8 cellular contexts compared by ENCODE assay signal in the genomic region with DNA sequence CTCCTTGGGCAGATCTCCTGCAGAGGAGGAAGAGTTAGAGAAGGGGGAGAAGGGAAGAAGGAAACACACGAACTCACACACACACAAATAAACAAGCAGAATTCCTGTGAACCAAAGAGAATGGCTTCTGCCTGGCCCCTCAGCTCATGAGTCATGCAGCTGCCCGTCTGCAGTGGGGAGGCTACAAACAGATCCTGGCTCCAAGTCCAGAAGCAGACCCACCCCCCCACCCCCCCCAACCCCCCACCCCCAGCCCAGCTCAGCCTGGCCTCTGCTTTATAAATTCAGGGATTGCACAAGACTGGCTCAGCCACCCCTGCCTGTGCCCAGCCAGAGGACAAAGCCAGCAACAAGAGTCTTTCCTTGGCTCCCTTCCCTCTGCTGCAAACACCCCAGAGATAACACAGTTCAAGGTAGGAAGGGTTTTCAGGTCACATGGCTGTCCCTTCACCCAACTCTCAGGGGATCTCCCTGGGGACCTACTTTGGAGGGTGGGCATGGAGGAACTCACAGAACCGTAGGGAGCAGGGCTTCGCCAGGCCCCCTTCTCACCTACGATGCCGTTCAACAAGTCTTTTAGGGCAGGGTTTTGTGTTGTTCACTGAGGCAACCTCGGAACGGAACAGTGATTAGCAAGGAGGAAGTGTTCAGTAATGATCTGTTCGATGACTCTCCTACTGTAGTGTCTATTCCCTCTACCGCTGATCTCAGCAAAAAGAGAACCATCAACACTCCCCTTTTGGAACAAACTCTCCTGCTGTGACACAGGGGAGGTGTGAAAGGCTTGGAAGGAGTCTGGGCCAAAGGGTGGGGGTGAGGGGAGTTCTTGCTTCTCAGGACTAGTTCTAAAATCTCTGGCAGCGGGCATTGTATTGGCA. TPM values are rescaled to one million over a fixed set of nuclear protein-coding genes. Genes with fewer than 3 reads are reported as not detected.
DNase-seq lines count a peak whose midpoint lies in the region; ATAC-seq and TF ChIP-seq lines count a peak whose summit lies in the region.

No MANE protein-coding gene starts in this region.

- H3K27me3 Mint-ChIP-seq in endothelial cell (ENCODE audit: unreplicated experiment) = peaks cover 6% of the 10 kb centered on the region
- no peaks in the 10 kb centered on the region for H3K27me3 Mint-ChIP-seq in nephron (ENCODE audit: low read depth)
- peaks cover 49% of the 10 kb centered on the region for H3K27me3 Mint-ChIP-seq in activated naive CD4-positive, alpha-beta T cell treated with anti-CD3 and anti-CD28 coated beads, Interleukin-2, amount 10 ng/mL, durations not matched to agents 7 days and 5 days

- H3K36me3 Mint-ChIP-seq in endothelial cell (ENCODE audit: low read depth, unreplicated experiment) = peaks cover 27% of the 10 kb centered on the region
- peaks cover 39% of the 10 kb centered on the region for H3K36me3 Mint-ChIP-seq in nephron (ENCODE audit: low read depth)
- no peaks in the 10 kb centered on the region for H3K36me3 Mint-ChIP-seq in activated naive CD4-positive, alpha-beta T cell treated with anti-CD3 and anti-CD28 coated beads, Interleukin-2, amount 10 ng/mL, durations not matched to agents 7 days and 5 days

- no peak overlapping the region for H3K4me3 ChIP-seq in lower leg skin (ENCODE audit: low read depth, poor library complexity, severe bottlenecking)

- peak overlapping the region; percentile 97 for H3K27ac Mint-ChIP-seq in endothelial cell (ENCODE audit: unreplicated experiment)
- peak overlapping the region; percentile 77 to 97 (median 97) for H3K27ac Mint-ChIP-seq in nephron
- H3K27ac Mint-ChIP-seq in activated naive CD4-positive, alpha-beta T cell treated with anti-CD3 and anti-CD28 coated beads, Interleukin-2, amount 10 ng/mL, durations not matched to agents 7 days and 5 days = no peak overlapping the region

- H3K4me3 Mint-ChIP-seq in endothelial cell (ENCODE audit: unreplicated experiment) (no peak overlapping the region), nephron (peak overlapping the region in 1 of 3 experiments; percentile 47)
- no peak overlapping the region for H3K4me3 Mint-ChIP-seq in activated naive CD4-positive, alpha-beta T cell treated with anti-CD3 and anti-CD28 coated beads, Interleukin-2, amount 10 ng/mL, durations not matched to agents 7 days and 5 days

- DNase-seq in ELF-1 (ENCODE audit: low read depth, low spot score) = peak; percentile 60
- peak; percentile 19 to 65 for DNase-seq in NOMO-1 (lab: John Stamatoyannopoulos, UW; ENCODE audit: unreplicated experiment in 2 of 2)
- DNase-seq in endothelial cell (ENCODE audit: low spot score) = no peak
- DNase-seq in activated CD4-positive, CD25-positive, alpha-beta regulatory T cell treated with anti-CD3 and anti-CD28 coated beads, Interleukin-2, amount 50 U/mL, for 72 hours = no peak
- DNase-seq in activated naive CD4-positive, alpha-beta T cell treated with anti-CD3 and anti-CD28 coated beads, Interleukin-2, amount 10 ng/mL, durations not matched to agents 7 days and 5 days = no peak
- DNase-seq in lower leg skin (ENCODE audit: low spot score in 2 of 2) = no peak

- H3K9me3 Mint-ChIP-seq in endothelial cell (ENCODE audit: unreplicated experiment) (no peaks in the 10 kb centered on the region), nephron (no peaks in the 10 kb centered on the region)
- H3K9me3 Mint-ChIP-seq in activated naive CD4-positive, alpha-beta T cell treated with anti-CD3 and anti-CD28 coated beads, Interleukin-2, amount 10 ng/mL, durations not matched to agents 7 days and 5 days = no peaks in the 10 kb centered on the region

- no peak for ATAC-seq in HG02970 (IDR thresholded peaks at IDR 0.05; ENCODE audit: low FRiP score, unreplicated experiment)

- CTCF ChIA-PET in activated naive CD4-positive, alpha-beta T cell treated with anti-CD3 and anti-CD28 coated beads, Interleukin-2, amount 10 ng/mL, durations not matched to agents 7 days and 5 days (lab: Charles Lee) = no interaction called here

- 20 to 23% methylated on average over 11 of the region's 11 CpGs for WGBS in lower leg skin, 2 donors

- intact Hi-C loops in lower leg skin (cut with DNase I; ENCODE audit: low total_unique reads) = no loop called here

- no peak for TF ChIP-seq CTCF in endothelial cell (IDR thresholded peaks at IDR 0.05; ENCODE audit: unreplicated experiment)
- no peak for TF ChIP-seq CTCF in nephron (IDR thresholded peaks at IDR 0.05; ENCODE audit: unreplicated experiment in 3 of 3)
- TF ChIP-seq CTCF in lower leg skin (IDR thresholded peaks at IDR 0.05) = no peak

- no peak for TF ChIP-seq POLR2A in lower leg skin (IDR thresholded peaks at IDR 0.05)

- H3K4me1 Mint-ChIP-seq in endothelial cell (ENCODE audit: unreplicated experiment) (peaks cover 97% of the 10 kb centered on the region), nephron (peaks cover 93% of the 10 kb centered on the region)
- H3K4me1 Mint-ChIP-seq in activated naive CD4-positive, alpha-beta T cell treated with anti-CD3 and anti-CD28 coated beads, Interleukin-2, amount 10 ng/mL, durations not matched to agents 7 days and 5 days = no peaks in the 10 kb centered on the region

RNA-seq across cellular contexts. Expression of a gene that starts 35.5 kb away (rescaled TPM):
- total RNA-seq in endothelial cell (ENCODE audit: unreplicated experiment) (1,456 TPM), lower leg skin (1,000 to 10,000 TPM in 3 of 4 donors, 100 to 1,000 TPM in 1; 913 to 2,100 (median 1,383) TPM)

RNA-seq across cellular contexts. Expression of a gene that starts 35.6 kb away (rescaled TPM):
- 11.4 TPM for total RNA-seq in endothelial cell (ENCODE audit: unreplicated experiment)
- 10 to 100 TPM in 1 of 4 donors, 1 to 10 TPM in 3; 3.3 to 13.0 (median 6.2) TPM for total RNA-seq in lower leg skin

Comparison
In these comparisons a context has a peak if more than half of its experiments do, and no peak if none do; other contexts are left out.
1. DNase-seq: peak in ELF-1 (single experiment) and NOMO-1 (2 of 2); none in endothelial cell (single experiment), activated CD4-positive, CD25-positive, alpha-beta regulatory T cell treated with anti-CD3 and anti-CD28 coated beads, Interleukin-2, amount 50 U/mL, for 72 hours (single experiment), activated naive CD4-positive, alpha-beta T cell treated with anti-CD3 and anti-CD28 coated beads, Interleukin-2, amount 10 ng/mL, durations not matched to agents 7 days and 5 days (single experiment) and lower leg skin (0 of 2).